ENCODE assay signal across 1 cellular context in the genomic region with DNA sequence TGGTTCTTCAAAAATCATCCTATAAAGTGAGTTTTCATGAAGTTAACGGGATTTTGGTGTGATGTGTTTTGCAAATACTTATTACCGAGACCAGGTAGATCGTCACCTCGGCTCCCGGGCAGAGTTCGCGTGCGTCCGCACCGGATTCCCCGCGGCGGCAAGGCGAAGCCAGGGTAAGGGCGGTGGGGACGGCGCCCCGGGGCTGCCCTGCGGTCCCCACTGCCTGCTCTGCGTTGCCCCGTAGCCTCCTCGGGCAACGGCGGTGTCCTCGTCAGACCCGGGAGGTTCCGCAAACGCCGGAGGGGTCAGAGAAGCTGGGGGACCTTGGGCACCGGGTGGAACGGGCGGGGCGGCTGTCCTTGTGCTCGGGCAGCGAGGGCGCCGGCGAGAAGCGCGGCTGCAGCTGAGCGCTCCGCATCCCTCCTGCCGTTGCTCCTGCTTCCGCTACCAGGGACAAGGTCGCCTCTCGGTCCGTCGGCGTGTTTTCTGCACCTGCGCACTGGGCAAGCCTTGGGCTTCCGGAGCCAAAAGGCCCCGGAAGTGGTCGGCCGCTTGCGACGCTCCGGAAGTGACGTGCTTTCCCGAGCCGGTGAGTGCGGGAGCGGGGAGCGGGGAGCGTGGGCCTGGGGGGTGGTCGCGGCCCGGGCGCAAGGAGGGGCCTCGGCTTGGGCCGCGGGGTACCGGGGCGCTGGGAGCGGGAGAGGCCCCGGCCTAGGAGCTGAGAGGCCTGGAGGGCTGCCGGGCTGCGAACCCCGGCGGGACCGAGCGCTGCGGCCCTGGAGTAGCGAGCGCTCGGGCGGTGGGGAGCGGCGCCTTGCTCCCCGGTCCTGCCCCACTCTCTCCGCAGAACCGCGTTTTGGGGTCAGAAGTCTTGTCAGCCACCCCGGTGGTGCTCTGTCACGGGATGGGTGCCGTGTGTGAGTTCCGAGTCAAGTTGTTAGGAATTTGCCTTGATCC.
TF ChIP-seq lines count a peak whose summit lies in the region.

A gene with protein sequence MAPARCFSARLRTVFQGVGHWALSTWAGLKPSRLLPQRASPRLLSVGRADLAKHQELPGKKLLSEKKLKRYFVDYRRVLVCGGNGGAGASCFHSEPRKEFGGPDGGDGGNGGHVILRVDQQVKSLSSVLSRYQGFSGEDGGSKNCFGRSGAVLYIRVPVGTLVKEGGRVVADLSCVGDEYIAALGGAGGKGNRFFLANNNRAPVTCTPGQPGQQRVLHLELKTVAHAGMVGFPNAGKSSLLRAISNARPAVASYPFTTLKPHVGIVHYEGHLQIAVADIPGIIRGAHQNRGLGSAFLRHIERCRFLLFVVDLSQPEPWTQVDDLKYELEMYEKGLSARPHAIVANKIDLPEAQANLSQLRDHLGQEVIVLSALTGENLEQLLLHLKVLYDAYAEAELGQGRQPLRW (plus strand): TSS at position 560 of the 957 bp plus-strand sequence. CDS start 10,393 bp downstream, outside the sequence.

TF ChIP-seq in GM12878, 131 proteins besides CTCF, POLR2A, EP300 and RAD21 (continued from another document and continues in another):
- TF ChIP-seq, protein P1, sequence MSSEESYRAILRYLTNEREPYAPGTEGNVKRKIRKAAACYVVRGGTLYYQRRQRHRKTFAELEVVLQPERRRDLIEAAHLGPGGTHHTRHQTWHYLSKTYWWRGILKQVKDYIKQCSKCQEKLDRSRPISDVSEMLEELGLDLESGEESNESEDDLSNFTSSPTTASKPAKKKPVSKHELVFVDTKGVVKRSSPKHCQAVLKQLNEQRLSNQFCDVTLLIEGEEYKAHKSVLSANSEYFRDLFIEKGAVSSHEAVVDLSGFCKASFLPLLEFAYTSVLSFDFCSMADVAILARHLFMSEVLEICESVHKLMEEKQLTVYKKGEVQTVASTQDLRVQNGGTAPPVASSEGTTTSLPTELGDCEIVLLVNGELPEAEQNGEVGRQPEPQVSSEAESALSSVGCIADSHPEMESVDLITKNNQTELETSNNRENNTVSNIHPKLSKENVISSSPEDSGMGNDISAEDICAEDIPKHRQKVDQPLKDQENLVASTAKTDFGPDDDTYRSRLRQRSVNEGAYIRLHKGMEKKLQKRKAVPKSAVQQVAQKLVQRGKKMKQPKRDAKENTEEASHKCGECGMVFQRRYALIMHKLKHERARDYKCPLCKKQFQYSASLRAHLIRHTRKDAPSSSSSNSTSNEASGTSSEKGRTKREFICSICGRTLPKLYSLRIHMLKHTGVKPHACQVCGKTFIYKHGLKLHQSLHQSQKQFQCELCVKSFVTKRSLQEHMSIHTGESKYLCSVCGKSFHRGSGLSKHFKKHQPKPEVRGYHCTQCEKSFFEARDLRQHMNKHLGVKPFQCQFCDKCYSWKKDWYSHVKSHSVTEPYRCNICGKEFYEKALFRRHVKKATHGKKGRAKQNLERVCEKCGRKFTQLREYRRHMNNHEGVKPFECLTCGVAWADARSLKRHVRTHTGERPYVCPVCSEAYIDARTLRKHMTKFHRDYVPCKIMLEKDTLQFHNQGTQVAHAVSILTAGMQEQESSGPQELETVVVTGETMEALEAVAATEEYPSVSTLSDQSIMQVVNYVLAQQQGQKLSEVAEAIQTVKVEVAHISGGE (CRISPR knock-in tag; IDR thresholded peaks at IDR 0.05) = peak; percentile 7; the same call in 1 of the 2 replicates
- TF ChIP-seq, protein P2, sequence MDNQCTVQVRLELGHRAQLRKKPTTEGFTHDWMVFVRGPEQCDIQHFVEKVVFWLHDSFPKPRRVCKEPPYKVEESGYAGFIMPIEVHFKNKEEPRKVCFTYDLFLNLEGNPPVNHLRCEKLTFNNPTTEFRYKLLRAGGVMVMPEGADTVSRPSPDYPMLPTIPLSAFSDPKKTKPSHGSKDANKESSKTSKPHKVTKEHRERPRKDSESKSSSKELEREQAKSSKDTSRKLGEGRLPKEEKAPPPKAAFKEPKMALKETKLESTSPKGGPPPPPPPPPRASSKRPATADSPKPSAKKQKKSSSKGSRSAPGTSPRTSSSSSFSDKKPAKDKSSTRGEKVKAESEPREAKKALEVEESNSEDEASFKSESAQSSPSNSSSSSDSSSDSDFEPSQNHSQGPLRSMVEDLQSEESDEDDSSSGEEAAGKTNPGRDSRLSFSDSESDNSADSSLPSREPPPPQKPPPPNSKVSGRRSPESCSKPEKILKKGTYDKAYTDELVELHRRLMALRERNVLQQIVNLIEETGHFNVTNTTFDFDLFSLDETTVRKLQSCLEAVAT (IDR thresholded peaks at IDR 0.05) = peak; percentile 22; the same call in 1 of the 2 replicates
- TF ChIP-seq NR2C2 (IDR thresholded peaks at IDR 0.05; ENCODE audit: borderline replicate concordance, control insufficient read depth, insufficient read length, low read depth) (no peak), MTA3 (IDR thresholded peaks at IDR 0.05; ENCODE audit: borderline replicate concordance, low read length) (no peak), MYC (IDR thresholded peaks at IDR 0.05; ENCODE audit: insufficient read depth, insufficient read length, insufficient replicate concordance, low read length, severe bottlenecking) (no peak), CBFB (IDR thresholded peaks at IDR 0.05; ENCODE audit: low read depth) (0 out of 2 replicates have a peak, but pooled peaks have one; percentile 48), DPF2 (IDR thresholded peaks at IDR 0.05) (peak; percentile 70; the same call in 1 of the 2 replicates), YY1 (IDR thresholded peaks at IDR 0.05; ENCODE audit: low read depth, low read length) (peak; percentile 34; the same call in 1 of the 2 replicates), IRF4 (IDR thresholded peaks at IDR 0.05; ENCODE audit: low read depth, low read length) (0 out of 2 replicates have a peak, but pooled peaks have one; percentile 5), ZNF207 (IDR thresholded peaks at IDR 0.05; ENCODE audit: borderline replicate concordance) (0 out of 2 replicates have a peak, but pooled peaks have one; percentile 15), WRNIP1 (IDR thresholded peaks at IDR 0.05; ENCODE audit: borderline replicate concordance, low read depth, low read length) (no peak), PAX8 (IDR thresholded peaks at IDR 0.05) (no peak), HDAC6 (IDR thresholded peaks at IDR 0.05; ENCODE audit: unreplicated experiment) (peak; percentile 67), SPI1 (IDR thresholded peaks at IDR 0.05; ENCODE audit: borderline replicate concordance, insufficient read depth, low read depth, low read length) (no peak), TCF7 (IDR thresholded peaks at IDR 0.05; ENCODE audit: borderline replicate concordance) (no peak), NFYA (IDR thresholded peaks at IDR 0.05; ENCODE audit: borderline replicate concordance, low read depth, low read length) (no peak), FOS (IDR thresholded peaks at IDR 0.05; ENCODE audit: borderline replicate concordance, extremely low read depth, insufficient read length) (no peak), SREBF1 (IDR thresholded peaks at IDR 0.05; ENCODE audit: low read length) (no peak), ZNF384 (IDR thresholded peaks at IDR 0.05; ENCODE audit: borderline replicate concordance, low read depth, low read length) (no peak), NBN (IDR thresholded peaks at IDR 0.05) (peak; percentile 71), SMARCA5 (IDR thresholded peaks at IDR 0.05) (peak; percentile 49; the same call in 1 of the 2 replicates)
- TF ChIP-seq, protein P3, sequence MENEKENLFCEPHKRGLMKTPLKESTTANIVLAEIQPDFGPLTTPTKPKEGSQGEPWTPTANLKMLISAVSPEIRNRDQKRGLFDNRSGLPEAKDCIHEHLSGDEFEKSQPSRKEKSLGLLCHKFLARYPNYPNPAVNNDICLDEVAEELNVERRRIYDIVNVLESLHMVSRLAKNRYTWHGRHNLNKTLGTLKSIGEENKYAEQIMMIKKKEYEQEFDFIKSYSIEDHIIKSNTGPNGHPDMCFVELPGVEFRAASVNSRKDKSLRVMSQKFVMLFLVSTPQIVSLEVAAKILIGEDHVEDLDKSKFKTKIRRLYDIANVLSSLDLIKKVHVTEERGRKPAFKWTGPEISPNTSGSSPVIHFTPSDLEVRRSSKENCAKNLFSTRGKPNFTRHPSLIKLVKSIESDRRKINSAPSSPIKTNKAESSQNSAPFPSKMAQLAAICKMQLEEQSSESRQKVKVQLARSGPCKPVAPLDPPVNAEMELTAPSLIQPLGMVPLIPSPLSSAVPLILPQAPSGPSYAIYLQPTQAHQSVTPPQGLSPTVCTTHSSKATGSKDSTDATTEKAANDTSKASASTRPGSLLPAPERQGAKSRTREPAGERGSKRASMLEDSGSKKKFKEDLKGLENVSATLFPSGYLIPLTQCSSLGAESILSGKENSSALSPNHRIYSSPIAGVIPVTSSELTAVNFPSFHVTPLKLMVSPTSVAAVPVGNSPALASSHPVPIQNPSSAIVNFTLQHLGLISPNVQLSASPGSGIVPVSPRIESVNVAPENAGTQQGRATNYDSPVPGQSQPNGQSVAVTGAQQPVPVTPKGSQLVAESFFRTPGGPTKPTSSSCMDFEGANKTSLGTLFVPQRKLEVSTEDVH (IDR thresholded peaks at IDR 0.05; ENCODE audit: low read depth, partially characterized antibody) = peak; percentile 51
- TF ChIP-seq, protein P4, sequence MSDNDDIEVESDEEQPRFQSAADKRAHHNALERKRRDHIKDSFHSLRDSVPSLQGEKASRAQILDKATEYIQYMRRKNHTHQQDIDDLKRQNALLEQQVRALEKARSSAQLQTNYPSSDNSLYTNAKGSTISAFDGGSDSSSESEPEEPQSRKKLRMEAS (IDR thresholded peaks at IDR 0.05; ENCODE audit: low read depth, low read length) = peak; percentile 80; the same call in 1 of the 2 replicates
- TF ChIP-seq, protein P5, sequence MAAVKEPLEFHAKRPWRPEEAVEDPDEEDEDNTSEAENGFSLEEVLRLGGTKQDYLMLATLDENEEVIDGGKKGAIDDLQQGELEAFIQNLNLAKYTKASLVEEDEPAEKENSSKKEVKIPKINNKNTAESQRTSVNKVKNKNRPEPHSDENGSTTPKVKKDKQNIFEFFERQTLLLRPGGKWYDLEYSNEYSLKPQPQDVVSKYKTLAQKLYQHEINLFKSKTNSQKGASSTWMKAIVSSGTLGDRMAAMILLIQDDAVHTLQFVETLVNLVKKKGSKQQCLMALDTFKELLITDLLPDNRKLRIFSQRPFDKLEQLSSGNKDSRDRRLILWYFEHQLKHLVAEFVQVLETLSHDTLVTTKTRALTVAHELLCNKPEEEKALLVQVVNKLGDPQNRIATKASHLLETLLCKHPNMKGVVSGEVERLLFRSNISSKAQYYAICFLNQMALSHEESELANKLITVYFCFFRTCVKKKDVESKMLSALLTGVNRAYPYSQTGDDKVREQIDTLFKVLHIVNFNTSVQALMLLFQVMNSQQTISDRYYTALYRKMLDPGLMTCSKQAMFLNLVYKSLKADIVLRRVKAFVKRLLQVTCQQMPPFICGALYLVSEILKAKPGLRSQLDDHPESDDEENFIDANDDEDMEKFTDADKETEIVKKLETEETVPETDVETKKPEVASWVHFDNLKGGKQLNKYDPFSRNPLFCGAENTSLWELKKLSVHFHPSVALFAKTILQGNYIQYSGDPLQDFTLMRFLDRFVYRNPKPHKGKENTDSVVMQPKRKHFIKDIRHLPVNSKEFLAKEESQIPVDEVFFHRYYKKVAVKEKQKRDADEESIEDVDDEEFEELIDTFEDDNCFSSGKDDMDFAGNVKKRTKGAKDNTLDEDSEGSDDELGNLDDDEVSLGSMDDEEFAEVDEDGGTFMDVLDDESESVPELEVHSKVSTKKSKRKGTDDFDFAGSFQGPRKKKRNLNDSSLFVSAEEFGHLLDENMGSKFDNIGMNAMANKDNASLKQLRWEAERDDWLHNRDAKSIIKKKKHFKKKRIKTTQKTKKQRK (IDR thresholded peaks at IDR 0.05; ENCODE audit: low read depth, low read length) = no peak
- TF ChIP-seq, protein P6, sequence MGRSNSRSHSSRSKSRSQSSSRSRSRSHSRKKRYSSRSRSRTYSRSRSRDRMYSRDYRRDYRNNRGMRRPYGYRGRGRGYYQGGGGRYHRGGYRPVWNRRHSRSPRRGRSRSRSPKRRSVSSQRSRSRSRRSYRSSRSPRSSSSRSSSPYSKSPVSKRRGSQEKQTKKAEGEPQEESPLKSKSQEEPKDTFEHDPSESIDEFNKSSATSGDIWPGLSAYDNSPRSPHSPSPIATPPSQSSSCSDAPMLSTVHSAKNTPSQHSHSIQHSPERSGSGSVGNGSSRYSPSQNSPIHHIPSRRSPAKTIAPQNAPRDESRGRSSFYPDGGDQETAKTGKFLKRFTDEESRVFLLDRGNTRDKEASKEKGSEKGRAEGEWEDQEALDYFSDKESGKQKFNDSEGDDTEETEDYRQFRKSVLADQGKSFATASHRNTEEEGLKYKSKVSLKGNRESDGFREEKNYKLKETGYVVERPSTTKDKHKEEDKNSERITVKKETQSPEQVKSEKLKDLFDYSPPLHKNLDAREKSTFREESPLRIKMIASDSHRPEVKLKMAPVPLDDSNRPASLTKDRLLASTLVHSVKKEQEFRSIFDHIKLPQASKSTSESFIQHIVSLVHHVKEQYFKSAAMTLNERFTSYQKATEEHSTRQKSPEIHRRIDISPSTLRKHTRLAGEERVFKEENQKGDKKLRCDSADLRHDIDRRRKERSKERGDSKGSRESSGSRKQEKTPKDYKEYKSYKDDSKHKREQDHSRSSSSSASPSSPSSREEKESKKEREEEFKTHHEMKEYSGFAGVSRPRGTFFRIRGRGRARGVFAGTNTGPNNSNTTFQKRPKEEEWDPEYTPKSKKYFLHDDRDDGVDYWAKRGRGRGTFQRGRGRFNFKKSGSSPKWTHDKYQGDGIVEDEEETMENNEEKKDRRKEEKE (IDR thresholded peaks at IDR 0.05) = no peak
- TF ChIP-seq, protein P7, sequence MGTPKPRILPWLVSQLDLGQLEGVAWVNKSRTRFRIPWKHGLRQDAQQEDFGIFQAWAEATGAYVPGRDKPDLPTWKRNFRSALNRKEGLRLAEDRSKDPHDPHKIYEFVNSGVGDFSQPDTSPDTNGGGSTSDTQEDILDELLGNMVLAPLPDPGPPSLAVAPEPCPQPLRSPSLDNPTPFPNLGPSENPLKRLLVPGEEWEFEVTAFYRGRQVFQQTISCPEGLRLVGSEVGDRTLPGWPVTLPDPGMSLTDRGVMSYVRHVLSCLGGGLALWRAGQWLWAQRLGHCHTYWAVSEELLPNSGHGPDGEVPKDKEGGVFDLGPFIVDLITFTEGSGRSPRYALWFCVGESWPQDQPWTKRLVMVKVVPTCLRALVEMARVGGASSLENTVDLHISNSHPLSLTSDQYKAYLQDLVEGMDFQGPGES (IDR thresholded peaks at IDR 0.05) = no peak
- TF ChIP-seq, protein P8, sequence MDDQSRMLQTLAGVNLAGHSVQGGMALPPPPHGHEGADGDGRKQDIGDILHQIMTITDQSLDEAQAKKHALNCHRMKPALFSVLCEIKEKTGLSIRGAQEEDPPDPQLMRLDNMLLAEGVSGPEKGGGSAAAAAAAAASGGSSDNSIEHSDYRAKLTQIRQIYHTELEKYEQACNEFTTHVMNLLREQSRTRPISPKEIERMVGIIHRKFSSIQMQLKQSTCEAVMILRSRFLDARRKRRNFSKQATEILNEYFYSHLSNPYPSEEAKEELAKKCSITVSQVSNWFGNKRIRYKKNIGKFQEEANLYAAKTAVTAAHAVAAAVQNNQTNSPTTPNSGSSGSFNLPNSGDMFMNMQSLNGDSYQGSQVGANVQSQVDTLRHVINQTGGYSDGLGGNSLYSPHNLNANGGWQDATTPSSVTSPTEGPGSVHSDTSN (IDR thresholded peaks at IDR 0.05; ENCODE audit: insufficient replicate concordance, low read depth, low read length) = no peak
